In genomic region chr12:94684416-94684815, GRCh38 we compare ENCODE assay signal across 1 cellular context.
TF ChIP-seq lines count a peak whose summit lies in the region.

No MANE protein-coding gene starts in this region.

TF ChIP-seq in K562, 482 proteins besides CTCF, POLR2A, EP300 and RAD21:
- TF ChIP-seq SETDB1 (IDR thresholded peaks at IDR 0.05; ENCODE audit: low read length) (no peak), KLF6 (CRISPR knock-in tag; IDR thresholded peaks at IDR 0.05; ENCODE audit: borderline replicate concordance) (peak; percentile 32; the same call in 1 of the 2 replicates), DMBX1 (CRISPR knock-in tag; IDR thresholded peaks at IDR 0.05; ENCODE audit: borderline replicate concordance) (peak; percentile 66; the same call in 1 of the 2 replicates), RNF2 (IDR thresholded peaks at IDR 0.05) (no peak), ZBTB9 (CRISPR knock-in tag; IDR thresholded peaks at IDR 0.05) (0 out of 2 replicates have a peak, but pooled peaks have one; percentile 35), BCLAF1 (IDR thresholded peaks at IDR 0.05; ENCODE audit: borderline replicate concordance in 1 of 2, control insufficient read depth in 1 of 2, low read depth in 2 of 2, low read length in 1 of 2) (no peak), E2F3 (CRISPR knock-in tag; IDR thresholded peaks at IDR 0.05) (peak; percentile 82; the same call in 1 of the 2 replicates), ATF4 (CRISPR knock-in tag; IDR thresholded peaks at IDR 0.05) (0 out of 2 replicates have a peak, but pooled peaks have one; percentile 28), NR4A1 (CRISPR knock-in tag; IDR thresholded peaks at IDR 0.05) (no peak), NR4A1 (tag; IDR thresholded peaks at IDR 0.05) (peak; percentile 87), ZBTB17 (CRISPR knock-in tag; IDR thresholded peaks at IDR 0.05) (0 out of 2 replicates have a peak, but pooled peaks have one; percentile 39), ZZZ3 (IDR thresholded peaks at IDR 0.05) (no peak), ZNF583 (CRISPR knock-in tag; IDR thresholded peaks at IDR 0.05) (peak; percentile 45; the same call in 1 of the 2 replicates), BCL6 (CRISPR knock-in tag; IDR thresholded peaks at IDR 0.05) (peak; percentile 47; the same call in 1 of the 2 replicates), KDM1A (IDR thresholded peaks at IDR 0.05) (no peak), ZNF79 (CRISPR knock-in tag; IDR thresholded peaks at IDR 0.05; ENCODE audit: low read depth) (peak; percentile 59; the same call in 1 of the 2 replicates), LCOR (CRISPR knock-in tag; IDR thresholded peaks at IDR 0.05) (no peak), PTBP1 (IDR thresholded peaks at IDR 0.05; ENCODE audit: low read depth, low read length) (no peak), ZFP1 (CRISPR knock-in tag; IDR thresholded peaks at IDR 0.05) (peak; percentile 38; the same call in 1 of the 2 replicates)
TF ChIP-seq in K562: peak in this region for 11.
